31 cellular contexts compared by ENCODE assay signal in genomic region chr22:33124471-33124870, GRCh38.
"Had no signal": no experiment of that assay in that cellular context is flagged by ENCODE, and none has a peak within 500 bp of the region (broad histone marks: within the 10 kb centered on the region; RNA-seq: fewer than 3 reads in every experiment).

No MANE protein-coding gene starts in this region.

- H3K36me3 Mint-ChIP-seq: activated naive CD4-positive, alpha-beta T cell treated with anti-CD3 and anti-CD28 coated beads, Interleukin-2, amount 50 U/mL, for 24 hours; activated naive CD8-positive, alpha-beta T cell treated with anti-CD3 and anti-CD28 coated beads for 36 hours; T-cell had no signal

- DNase-seq: activated B cell treated with CpG ODN at 0.5 μM for 24 hours; activated CD4-positive, alpha-beta T cell treated with anti-CD3 and anti-CD28 coated beads for 48 hours; activated CD4-positive, alpha-beta T cell treated with anti-CD3 and anti-CD28 coated beads, Interleukin-2, amount 50 U/mL, for 4 hours; activated CD8-positive, alpha-beta memory T cell treated with anti-CD3 and anti-CD28 coated beads for 24 hours; activated CD8-positive, alpha-beta T cell treated with anti-CD3 and anti-CD28 coated beads for 36 hours; activated effector memory CD4-positive, alpha-beta T cell treated with Interleukin-2 at 50 U/mL for 16 hours; activated naive CD4-positive, alpha-beta T cell treated with anti-CD3 and anti-CD28 coated beads for 36 hours; activated naive CD8-positive, alpha-beta T cell treated with anti-CD3 and anti-CD28 coated beads for 36 hours; activated naive CD8-positive, alpha-beta T cell treated with anti-CD3 and anti-CD28 coated beads, Interleukin-2, amount 50 U/mL, for 24 hours; activated T-cell treated with anti-CD3 and anti-CD28 coated beads, Interleukin-2, amount 50 U/mL, for 4 hours; adrenal gland; amygdala; aorta; body of pancreas; dorsolateral prefrontal cortex; effector memory CD4-positive, alpha-beta T cell; endodermal cell; foreskin fibroblast; gastrocnemius medialis; glutamatergic neuron; heart left ventricle; T-cell; T1000; WERI-Rb-1 had no signal

- H3K27me3 ChIP-seq: adrenal gland, body of pancreas, breast epithelium had no signal

- H3K4me1 ChIP-seq: adrenal gland, body of pancreas, breast epithelium, gastrocnemius medialis, heart left ventricle had no signal

- H3K4me1 Mint-ChIP-seq: activated naive CD4-positive, alpha-beta T cell treated with anti-CD3 and anti-CD28 coated beads, Interleukin-2, amount 50 U/mL, for 24 hours; activated naive CD8-positive, alpha-beta T cell treated with anti-CD3 and anti-CD28 coated beads for 36 hours; activated naive CD8-positive, alpha-beta T cell treated with anti-CD3 and anti-CD28 coated beads, Interleukin-2, amount 50 U/mL, for 24 hours; activated T-helper 17 cell treated with anti-CD3 and anti-CD28 coated beads, Interleukin-2, amount 50 U/mL, for 72 hours; central memory CD8-positive, alpha-beta T cell; T-cell had no signal

- H3K9me3 Mint-ChIP-seq: activated B cell treated with CpG ODN at 0.5 μM for 24 hours; activated CD8-positive, alpha-beta T cell treated with anti-CD3 and anti-CD28 coated beads for 36 hours; activated naive CD4-positive, alpha-beta T cell treated with anti-CD3 and anti-CD28 coated beads for 36 hours; activated naive CD4-positive, alpha-beta T cell treated with anti-CD3 and anti-CD28 coated beads, Interleukin-2, amount 50 U/mL, for 24 hours; activated naive CD8-positive, alpha-beta T cell treated with anti-CD3 and anti-CD28 coated beads for 36 hours; activated naive CD8-positive, alpha-beta T cell treated with anti-CD3 and anti-CD28 coated beads, Interleukin-2, amount 50 U/mL, for 24 hours; activated T-cell treated with anti-CD3 and anti-CD28 coated beads, Interleukin-2, amount 50 U/mL, for 4 hours; T-cell had no signal

- H3K27ac ChIP-seq: adrenal gland, body of pancreas, breast epithelium, coronary artery, dorsolateral prefrontal cortex, gastrocnemius medialis, heart left ventricle, WERI-Rb-1 had no signal

- H3K9me3 ChIP-seq: adrenal gland, body of pancreas, breast epithelium, gastrocnemius medialis, heart left ventricle had no signal

- H3K4me3 Mint-ChIP-seq: activated B cell treated with CpG ODN at 0.5 μM for 24 hours; activated CD8-positive, alpha-beta T cell treated with anti-CD3 and anti-CD28 coated beads for 36 hours; activated naive CD4-positive, alpha-beta T cell treated with anti-CD3 and anti-CD28 coated beads for 36 hours; activated naive CD4-positive, alpha-beta T cell treated with anti-CD3 and anti-CD28 coated beads, Interleukin-2, amount 50 U/mL, for 24 hours; activated naive CD8-positive, alpha-beta T cell treated with anti-CD3 and anti-CD28 coated beads for 36 hours; activated naive CD8-positive, alpha-beta T cell treated with anti-CD3 and anti-CD28 coated beads, Interleukin-2, amount 50 U/mL, for 24 hours; activated T-cell treated with anti-CD3 and anti-CD28 coated beads, Interleukin-2, amount 50 U/mL, for 4 hours; activated T-helper 17 cell treated with anti-CD3 and anti-CD28 coated beads, Interleukin-2, amount 50 U/mL, for 72 hours; central memory CD8-positive, alpha-beta T cell; dendritic cell treated with granulocyte-macrophage colony-stimulating factor and Interleukin-4, amounts not matched to agents 40 ng/mL and 50 ng/mL, for 4 days; endodermal cell; T-cell; T-helper 1 cell treated with Interleukin-12 subunit alpha and Interleukin-12 subunit beta and Interleukin-4 antibody, amounts not matched to agents 30 μg/mL and 1 μg/mL, for 36 hours had no signal

- H3K27ac Mint-ChIP-seq: activated B cell treated with CpG ODN at 0.5 μM for 24 hours; activated CD8-positive, alpha-beta T cell treated with anti-CD3 and anti-CD28 coated beads for 36 hours; activated naive CD4-positive, alpha-beta T cell treated with anti-CD3 and anti-CD28 coated beads for 36 hours; activated naive CD4-positive, alpha-beta T cell treated with anti-CD3 and anti-CD28 coated beads, Interleukin-2, amount 50 U/mL, for 24 hours; activated naive CD8-positive, alpha-beta T cell treated with anti-CD3 and anti-CD28 coated beads for 36 hours; activated naive CD8-positive, alpha-beta T cell treated with anti-CD3 and anti-CD28 coated beads, Interleukin-2, amount 50 U/mL, for 24 hours; activated T-helper 17 cell treated with anti-CD3 and anti-CD28 coated beads, Interleukin-2, amount 50 U/mL, for 72 hours; dendritic cell treated with granulocyte-macrophage colony-stimulating factor and Interleukin-4, amounts not matched to agents 40 ng/mL and 50 ng/mL, for 4 days; endodermal cell; T-cell; T-helper 1 cell treated with Interleukin-12 subunit alpha and Interleukin-12 subunit beta and Interleukin-4 antibody, amounts not matched to agents 30 μg/mL and 1 μg/mL, for 36 hours had no signal

- H3K4me3 ChIP-seq: adrenal gland, body of pancreas, breast epithelium, coronary artery, dorsolateral prefrontal cortex, gastrocnemius medialis, heart left ventricle had no signal

- H3K36me3 ChIP-seq: adrenal gland, breast epithelium, gastrocnemius medialis, heart left ventricle, WERI-Rb-1 had no signal
